8 cellular contexts compared by ENCODE assay signal in genomic region chr11:66408488-66409214, GRCh38. TPM values are rescaled to one million over a fixed set of nuclear protein-coding genes. Genes with fewer than 3 reads are reported as not detected.
DNase-seq lines count a peak whose midpoint lies in the region; ATAC-seq and TF ChIP-seq lines count a peak whose summit lies in the region.

No MANE protein-coding gene starts in this region.

- 0 out of 2 replicates have a peak overlapping the region, but pooled peaks have one; percentile 25 for H3K27ac ChIP-seq in GM23248
- H3K27ac ChIP-seq in adrenal gland, result peak overlapping the region in 1 of 5 donors; percentile 40
- H3K27ac ChIP-seq in upper lobe of right lung, result no peak overlapping the region

- WGBS in GM23248 (ENCODE audit: low coverage in 1 of 2, low lambda C conversion rate in 2 of 2, missing lambda C conversion rate in 2 of 2), 2 experiments, result 0 to 1% methylated on average over 43 to 58 of the region's 63 CpGs
- 0 to 2% (median 1%) methylated on average over 13 to 63 of the region's 63 CpGs for WGBS in adrenal gland, 4 donors

- peak overlapping the region; percentile 69 for H2AFZ ChIP-seq in GM23248

- CTCF ChIA-PET in T-cell (lab: Charles Lee), result interaction anchor here in 1 of 2 donors (0.8 to 4.3 kb wide), 6 partner anchors 30 to 271 kb away, joined by 3 to 27 read pairs (median 4); partner anchors contain the start of genes DPP3, MRPL11 and RBM4B

- no peaks in the 10 kb centered on the region for H3F3A ChIP-seq in GM23248 (ENCODE audit: insufficient read depth)

- peak overlapping the region; percentile 82 for H3K4me2 ChIP-seq in GM23248 (ENCODE audit: unreplicated experiment)

- peak overlapping the region; percentile 72 for H3K4me3 ChIP-seq in GM23248
- peak overlapping the region in 1 of 4 donors; percentile 20 for H3K4me3 ChIP-seq in adrenal gland
- H3K4me3 ChIP-seq in upper lobe of right lung, result peak overlapping the region; percentile 36

- DNase-seq in CD1c-positive myeloid dendritic cell (ENCODE audit: extremely low spot score) (peak; percentile 95), GM23248 (peak; percentile 99), NCI-H146 (lab: John Stamatoyannopoulos, UW) (peak; percentile 94), T-cell (peak; percentile 74 to 97 (median 88)), adrenal gland (peak; percentile 83 to 93 (median 87)), left ventricle myocardium superior (peak; percentile 94), progenitor cell of endocrine pancreas (ENCODE audit: low spot score, unreplicated experiment) (peak; percentile 94), upper lobe of right lung (peak; percentile 93)

- peak; percentile 88 to 93 (median 90) for ATAC-seq in T-cell (replicated peaks in 1 of 4)
- ATAC-seq in left ventricle myocardium superior, result peak; percentile 95
- peak; percentile 98 for ATAC-seq in upper lobe of right lung

- no peaks in the 10 kb centered on the region for H3K36me3 Mint-ChIP-seq in T-cell
- H3K36me3 Mint-ChIP-seq in progenitor cell of endocrine pancreas (ENCODE audit: insufficient read depth), result no peaks in the 10 kb centered on the region

- no peak overlapping the region for H3K27ac Mint-ChIP-seq in T-cell
- H3K27ac Mint-ChIP-seq in progenitor cell of endocrine pancreas, result no peak overlapping the region

- POLR2A ChIA-PET in T-cell (lab: Charles Lee), result no interaction called here

- no peak for TF ChIP-seq POLR2A in adrenal gland (IDR thresholded peaks at IDR 0.05)

- H3K79me2 ChIP-seq in GM23248 (ENCODE audit: insufficient read depth), result no peaks in the 10 kb centered on the region

- intact Hi-C loops in adrenal gland (cut with DNase I) (loop anchor here in 1 of 2 donors (2.0 to 5.0 kb wide), 2 partner anchors 20 to 269 kb away; partner anchors contain the start of gene RBM4B), left ventricle myocardium superior (cut with micrococcal nuclease) (no loop called here), upper lobe of right lung (cut with DNase I) (no loop called here)

- no peaks in the 10 kb centered on the region for H3K9me2 ChIP-seq in GM23248 (ENCODE audit: insufficient read depth)

- no peaks in the 10 kb centered on the region for H3K9me3 ChIP-seq in GM23248 (ENCODE audit: low read depth)
- no peaks in the 10 kb centered on the region for H3K9me3 ChIP-seq in adrenal gland (replicated peaks in 1 of 3)
- H3K9me3 ChIP-seq in upper lobe of right lung, result no peaks in the 10 kb centered on the region

- H3K4me3 Mint-ChIP-seq in T-cell (peak overlapping the region; percentile 69 to 81 (median 79)), progenitor cell of endocrine pancreas (ENCODE audit: low read depth) (peak overlapping the region; percentile 38)

- H3K4me1 Mint-ChIP-seq in T-cell, result peaks cover 2 to 6% (median 3%) of the 10 kb centered on the region in 3 donors
- peaks cover 1% of the 10 kb centered on the region for H3K4me1 Mint-ChIP-seq in progenitor cell of endocrine pancreas (ENCODE audit: low read depth)

- no peaks in the 10 kb centered on the region for H3K9me3 Mint-ChIP-seq in T-cell
- no peaks in the 10 kb centered on the region for H3K9me3 Mint-ChIP-seq in progenitor cell of endocrine pancreas (ENCODE audit: low read depth)

- H3K27me3 Mint-ChIP-seq in T-cell, result peaks cover 32 to 35% of the 10 kb centered on the region in 2 donors
- H3K27me3 Mint-ChIP-seq in progenitor cell of endocrine pancreas, result peaks cover 73% of the 10 kb centered on the region

- no peaks in the 10 kb centered on the region for H3K4me1 ChIP-seq in GM23248 (ENCODE audit: insufficient read depth)
- H3K4me1 ChIP-seq in adrenal gland (replicated peaks in 1 of 2), result peaks cover 0 to 6% of the 10 kb centered on the region in 2 donors
- H3K4me1 ChIP-seq in upper lobe of right lung, result peaks cover 5% of the 10 kb centered on the region

- TF ChIP-seq CTCF in adrenal gland (IDR thresholded peaks at IDR 0.05) (peak; percentile 99 to 100 (median 100)), progenitor cell of endocrine pancreas (IDR thresholded peaks at IDR 0.05; ENCODE audit: unreplicated experiment) (peak; percentile 100), upper lobe of right lung (IDR thresholded peaks at IDR 0.05) (peak; percentile 100)

- H3K27me3 ChIP-seq in GM23248 (replicated peaks; ENCODE audit: insufficient read depth) (peaks cover 38% of the 10 kb centered on the region), adrenal gland (peaks cover 6% of the 10 kb centered on the region), upper lobe of right lung (peaks cover 29% of the 10 kb centered on the region)

- H3K9ac ChIP-seq in GM23248, result peak overlapping the region; percentile 62

- H3K36me3 ChIP-seq in GM23248 (ENCODE audit: low read depth), result no peaks in the 10 kb centered on the region
- no peaks in the 10 kb centered on the region for H3K36me3 ChIP-seq in adrenal gland (replicated peaks in 1 of 2)
- no peaks in the 10 kb centered on the region for H3K36me3 ChIP-seq in upper lobe of right lung

- in situ Hi-C loops in GM23248 (cut with MboI), result no loop called here

- no peaks in the 10 kb centered on the region for H4K20me1 ChIP-seq in GM23248 (ENCODE audit: insufficient read depth)

RNA-seq across cellular contexts. Expression of gene NPAS4, which starts 12.2 kb away (rescaled TPM):
- not detected in 2 replicates for total RNA-seq in GM23248 (2014; rRNA removed; shearing (Covaris generic))
- polyA plus RNA-seq in GM23248 (2016; fragmentation: Nextera tagmentation; extraction: Ambion mirVana), result not detected in 2 replicates
- not detected for total RNA-seq in T-cell
- total RNA-seq in adrenal gland, result under 1 TPM in 2 of 8 donors, not detected in 6; 0.47 to 0.55 TPM
- polyA plus RNA-seq in adrenal gland, result under 1 TPM; 0.24 to 0.72 (median 0.26) TPM
- not detected for total RNA-seq in left ventricle myocardium superior
- total RNA-seq in progenitor cell of endocrine pancreas, result not detected in 2 replicates
- total RNA-seq in upper lobe of right lung, result not detected

RNA-seq across cellular contexts. Expression of gene MRPL11, which starts 30.0 kb away (rescaled TPM):
- total RNA-seq in GM23248 (2014; rRNA removed; shearing (Covaris generic)), result 36.7 and 53.5 TPM in 2 replicates
- polyA plus RNA-seq in GM23248 (2016; fragmentation: Nextera tagmentation; extraction: Ambion mirVana), result 75.7 and 76.6 TPM in 2 replicates
- total RNA-seq in T-cell, result 10 to 100 TPM; 23.5 to 29.4 (median 27.2) TPM
- total RNA-seq in adrenal gland, result 10 to 100 TPM; 27.7 to 42.2 (median 32.7) TPM
- 10 to 100 TPM; 22.3 to 40.6 (median 27.3) TPM for polyA plus RNA-seq in adrenal gland
- total RNA-seq in left ventricle myocardium superior, result 61.1 TPM
- total RNA-seq in progenitor cell of endocrine pancreas, result 54.3 and 59.1 TPM in 2 replicates
- total RNA-seq in upper lobe of right lung, result 31.3 TPM

RNA-seq across cellular contexts. Expression of gene SLC29A2, which starts 37.1 kb away (rescaled TPM):
- not detected in 2 replicates for total RNA-seq in GM23248 (2014; rRNA removed; shearing (Covaris generic))
- polyA plus RNA-seq in GM23248 (2016; fragmentation: Nextera tagmentation; extraction: Ambion mirVana) (not detected in 2 replicates), adrenal gland (1 to 10 TPM in 2 of 3 donors, under 1 TPM in 1; 0.48 to 4.7 (median 4.5) TPM)
- total RNA-seq in T-cell (10 to 100 TPM in 3 of 5 donors, 1 to 10 TPM in 2; 8.5 to 14.7 (median 14.4) TPM), adrenal gland (1 to 10 TPM in 5 of 8 donors, under 1 TPM in 2, not detected in 1; 0.84 to 2.3 (median 1.1) TPM), left ventricle myocardium superior (22.6 TPM), progenitor cell of endocrine pancreas (35.6 and 38.2 TPM in 2 replicates), upper lobe of right lung (14.2 TPM)

RNA-seq across cellular contexts. Expression of gene PELI3, which starts 58.1 kb away (rescaled TPM):
- 8.1 and 10.5 TPM in 2 replicates for total RNA-seq in GM23248 (2014; rRNA removed; shearing (Covaris generic))
- polyA plus RNA-seq in GM23248 (2016; fragmentation: Nextera tagmentation; extraction: Ambion mirVana) (5.3 and 5.8 TPM in 2 replicates), adrenal gland (10 to 100 TPM in 2 of 3 donors, 1 to 10 TPM in 1; 6.4 to 24.5 (median 13.0) TPM)
- total RNA-seq in T-cell (10 to 100 TPM; 12.9 to 22.0 (median 13.8) TPM), adrenal gland (10 to 100 TPM; 15.2 to 34.3 (median 21.8) TPM), left ventricle myocardium superior (10.9 TPM), progenitor cell of endocrine pancreas (16.9 and 17.8 TPM in 2 replicates), upper lobe of right lung (15.5 TPM)
